ENCODE assay signal across 36 cellular contexts in genomic region chr17:53012364-53012763, GRCh38.
"Had no signal": no experiment of that assay in that cellular context is flagged by ENCODE, and none has a peak within 500 bp of the region (broad histone marks: within the 10 kb centered on the region; RNA-seq: fewer than 3 reads in every experiment).

No MANE protein-coding gene starts in this region.

- H3K36me3 ChIP-seq: adrenal gland, brain microvascular endothelial cell, breast epithelium had no signal

- ATAC-seq: activated CD8-positive, alpha-beta T cell treated with anti-CD3 and anti-CD28 coated beads for 36 hours; activated naive CD4-positive, alpha-beta T cell treated with anti-CD3 and anti-CD28 coated beads, Interleukin-2, amount 50 U/mL, for 72 hours; activated T-cell treated with anti-CD3 and anti-CD28 coated beads, Interleukin-2, amount 50 U/mL, for 4 hours; activated T-cell treated with anti-CD3 and anti-CD28 coated beads, Interleukin-2, amount 50 U/mL, for 72 hours; activated T-helper 17 cell treated with anti-CD3 and anti-CD28 coated beads, Interleukin-2, amount 50 U/mL, for 72 hours; body of pancreas had no signal

- H3K27ac ChIP-seq: adrenal gland, body of pancreas, brain microvascular endothelial cell, breast epithelium, VCaP had no signal

- H3K9me3 Mint-ChIP-seq: activated CD4-positive, alpha-beta T cell treated with anti-CD3 and anti-CD28 coated beads, Interleukin-2, amount 10 ng/mL, durations not matched to agents 24 days and 14 days; activated T-cell treated with anti-CD3 and anti-CD28 coated beads, Interleukin-2, amount 50 U/mL, for 4 hours; activated T-helper 17 cell treated with anti-CD3 and anti-CD28 coated beads, Interleukin-2, amount 50 U/mL, for 72 hours had no signal

- H3K27me3 ChIP-seq: adrenal gland, body of pancreas, brain microvascular endothelial cell, breast epithelium had no signal

- H3K4me3 ChIP-seq: adrenal gland, body of pancreas, breast epithelium had no signal

- H3K27me3 Mint-ChIP-seq: activated B cell treated with CpG ODN at 0.5 μM for 24 hours; activated CD4-positive, alpha-beta memory T cell treated with anti-CD3 and anti-CD28 coated beads for 36 hours; activated CD4-positive, alpha-beta T cell treated with anti-CD3 and anti-CD28 coated beads, Interleukin-2, amount 10 ng/mL, durations not matched to agents 24 days and 14 days; activated CD8-positive, alpha-beta T cell treated with anti-CD3 and anti-CD28 coated beads for 36 hours; activated naive CD8-positive, alpha-beta T cell treated with anti-CD3 and anti-CD28 coated beads for 36 hours; activated T-helper 17 cell treated with anti-CD3 and anti-CD28 coated beads, Interleukin-2, amount 50 U/mL, for 72 hours had no signal

- FAIRE-seq: astrocyte, TTC549 had no signal

- H3K9me3 ChIP-seq: adrenal gland, body of pancreas, breast epithelium had no signal

- H3K36me3 Mint-ChIP-seq: activated CD4-positive, alpha-beta memory T cell treated with anti-CD3 and anti-CD28 coated beads for 36 hours; activated naive CD4-positive, alpha-beta T cell treated with anti-CD3 and anti-CD28 coated beads, Interleukin-2, amount 50 U/mL, for 72 hours; activated naive CD8-positive, alpha-beta T cell treated with anti-CD3 and anti-CD28 coated beads for 36 hours had no signal

- H3K4me3 Mint-ChIP-seq: activated B cell treated with CpG ODN at 0.5 μM for 24 hours; activated CD4-positive, alpha-beta memory T cell treated with anti-CD3 and anti-CD28 coated beads for 36 hours; activated CD4-positive, alpha-beta T cell treated with anti-CD3 and anti-CD28 coated beads, Interleukin-2, amount 10 ng/mL, durations not matched to agents 24 days and 14 days; activated CD8-positive, alpha-beta T cell treated with anti-CD3 and anti-CD28 coated beads for 36 hours; activated naive CD4-positive, alpha-beta T cell treated with anti-CD3 and anti-CD28 coated beads for 36 hours; activated naive CD8-positive, alpha-beta T cell treated with anti-CD3 and anti-CD28 coated beads for 36 hours; activated T-cell treated with anti-CD3 and anti-CD28 coated beads, Interleukin-2, amount 50 U/mL, for 4 hours; activated T-cell treated with anti-CD3 and anti-CD28 coated beads, Interleukin-2, amount 50 U/mL, for 72 hours; activated T-helper 1 cell treated with anti-CD3 and anti-CD28 coated beads, Interleukin-12 subunit alpha, Interleukin-12 subunit beta, Interleukin-2, Interleukin-4 antibody, amounts not matched to agents 30 ng/mL and 10 ng/mL and 1 ng/mL, durations not matched to agents 14 hours and 24 hours and 36 hours; activated T-helper 17 cell treated with anti-CD3 and anti-CD28 coated beads, Interleukin-2, amount 50 U/mL, for 72 hours; T-helper 1 cell treated with Interleukin-12 subunit alpha and Interleukin-12 subunit beta and Interleukin-4 antibody, amounts not matched to agents 30 μg/mL and 1 μg/mL, for 36 hours; T-helper 2 cell treated with Interferon-gamma antibody and Interleukin-4, amounts not matched to agents 5 μg/mL and 100 μg/mL, for 36 hours had no signal

- H3K27ac Mint-ChIP-seq: activated B cell treated with CpG ODN at 0.5 μM for 24 hours; activated CD4-positive, alpha-beta memory T cell treated with anti-CD3 and anti-CD28 coated beads for 36 hours; activated CD4-positive, alpha-beta T cell treated with anti-CD3 and anti-CD28 coated beads, Interleukin-2, amount 10 ng/mL, durations not matched to agents 24 days and 14 days; activated CD8-positive, alpha-beta T cell treated with anti-CD3 and anti-CD28 coated beads for 36 hours; activated naive CD4-positive, alpha-beta T cell treated with anti-CD3 and anti-CD28 coated beads for 36 hours; activated naive CD4-positive, alpha-beta T cell treated with anti-CD3 and anti-CD28 coated beads, Interleukin-2, amount 50 U/mL, for 72 hours; activated naive CD8-positive, alpha-beta T cell treated with anti-CD3 and anti-CD28 coated beads for 36 hours; activated T-cell treated with anti-CD3 and anti-CD28 coated beads, Interleukin-2, amount 50 U/mL, for 72 hours; activated T-helper 1 cell treated with anti-CD3 and anti-CD28 coated beads, Interleukin-12 subunit alpha, Interleukin-12 subunit beta, Interleukin-2, Interleukin-4 antibody, amounts not matched to agents 30 ng/mL and 10 ng/mL and 1 ng/mL, durations not matched to agents 14 hours and 24 hours and 36 hours; activated T-helper 17 cell treated with anti-CD3 and anti-CD28 coated beads, Interleukin-2, amount 50 U/mL, for 72 hours; T-helper 1 cell treated with Interleukin-12 subunit alpha and Interleukin-12 subunit beta and Interleukin-4 antibody, amounts not matched to agents 30 μg/mL and 1 μg/mL, for 36 hours; T-helper 2 cell treated with Interferon-gamma antibody and Interleukin-4, amounts not matched to agents 5 μg/mL and 100 μg/mL, for 36 hours had no signal

- DNase-seq: activated B cell treated with CpG ODN at 0.5 μM for 24 hours; activated CD4-positive, alpha-beta memory T cell treated with anti-CD3 and anti-CD28 coated beads for 36 hours; activated CD4-positive, alpha-beta T cell treated with anti-CD3 and anti-CD28 coated beads for 4 hours; activated CD4-positive, alpha-beta T cell treated with anti-CD3 and anti-CD28 coated beads, Interleukin-2, amount 10 ng/mL, durations not matched to agents 24 days and 14 days; activated CD4-positive, alpha-beta T cell treated with anti-CD3 and anti-CD28 coated beads, Interleukin-2, amount 50 U/mL, for 1 hour; activated CD4-positive, alpha-beta T cell treated with anti-CD3 and anti-CD28 coated beads, Interleukin-2, amount 50 U/mL, for 4 hours; activated CD4-positive, CD25-positive, alpha-beta regulatory T cell treated with anti-CD3 and anti-CD28 coated beads, Interleukin-2, amount 50 U/mL, for 72 hours; activated CD8-positive, alpha-beta memory T cell treated with anti-CD3 and anti-CD28 coated beads, Interleukin-2, amount 50 U/mL, for 4 hours; activated CD8-positive, alpha-beta T cell treated with anti-CD3 and anti-CD28 coated beads for 36 hours; activated effector memory CD4-positive, alpha-beta T cell treated with anti-CD3 and anti-CD28 coated beads, Interleukin-2, amount 50 U/mL, for 16 hours; activated gamma-delta T cell treated with Interleukin-2 at 50 U/mL for 16 hours; activated naive CD4-positive, alpha-beta T cell; activated naive CD4-positive, alpha-beta T cell treated with anti-CD3 and anti-CD28 coated beads for 36 hours; activated naive CD4-positive, alpha-beta T cell treated with anti-CD3 and anti-CD28 coated beads, Interleukin-2, amount 50 U/mL, for 16 hours; activated naive CD8-positive, alpha-beta T cell treated with anti-CD3 and anti-CD28 coated beads for 36 hours; activated T-cell treated with anti-CD3 and anti-CD28 coated beads for 4 hours; activated T-cell treated with anti-CD3 and anti-CD28 coated beads, Interleukin-2, amount 50 U/mL, for 1 hour; activated T-cell treated with anti-CD3 and anti-CD28 coated beads, Interleukin-2, amount 50 U/mL, for 4 hours; activated T-cell treated with anti-CD3 and anti-CD28 coated beads, Interleukin-2, amount 50 U/mL, for 72 hours; adrenal gland; amniotic stem cell; aorta; body of pancreas; brain microvascular endothelial cell; central memory CD4-positive, alpha-beta T cell; T-helper 2 cell; T-helper 9 cell had no signal

- H3K4me1 Mint-ChIP-seq: activated B cell treated with CpG ODN at 0.5 μM for 24 hours; activated CD4-positive, alpha-beta T cell treated with anti-CD3 and anti-CD28 coated beads, Interleukin-2, amount 10 ng/mL, durations not matched to agents 24 days and 14 days; activated naive CD8-positive, alpha-beta T cell treated with anti-CD3 and anti-CD28 coated beads for 36 hours; activated T-helper 17 cell treated with anti-CD3 and anti-CD28 coated beads, Interleukin-2, amount 50 U/mL, for 72 hours had no signal

- H3K4me1 ChIP-seq: adrenal gland, body of pancreas, breast epithelium had no signal
